7 cellular contexts compared by ENCODE assay signal in the genomic region with DNA sequence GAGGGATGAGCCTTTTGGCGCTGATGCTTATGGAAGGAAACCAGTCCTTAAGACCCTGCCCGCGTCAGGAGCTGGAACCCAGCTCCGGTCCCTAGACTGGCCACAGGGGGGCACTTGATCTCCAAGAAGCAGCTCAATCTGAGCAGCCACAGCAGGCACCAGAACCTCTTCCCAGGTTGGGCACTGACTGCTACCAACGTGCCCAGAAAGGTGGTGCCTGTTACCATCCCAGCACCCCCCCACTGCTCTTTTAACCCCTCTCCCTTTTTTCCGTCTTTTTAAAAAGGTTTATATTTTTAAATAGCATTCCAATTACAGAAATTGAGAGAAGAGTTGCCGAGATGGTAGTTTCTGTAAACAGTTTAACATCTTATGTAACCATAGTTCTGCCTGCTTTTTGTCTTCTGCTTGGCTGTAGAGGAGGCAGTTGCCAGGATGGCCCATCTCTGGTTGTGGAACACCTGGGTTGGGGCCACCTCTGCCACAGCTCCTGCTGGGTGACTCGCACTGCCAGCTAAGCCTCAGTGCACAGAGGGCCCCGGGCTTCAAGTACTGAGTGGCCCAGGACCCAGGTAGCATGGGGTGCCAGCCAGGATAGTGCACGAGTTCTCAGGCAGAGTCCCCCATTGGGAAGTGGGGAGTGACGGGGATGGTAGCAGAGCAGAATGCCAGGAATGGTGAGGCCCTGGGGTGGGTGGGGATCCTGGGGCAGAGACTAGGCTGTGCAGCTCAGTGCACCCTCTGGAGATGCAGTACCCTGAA.
DNase-seq lines count a peak whose midpoint lies in the region; ATAC-seq and TF ChIP-seq lines count a peak whose summit lies in the region.

No MANE protein-coding gene starts in this region.

- H3K36me3 Mint-ChIP-seq in activated naive CD8-positive, alpha-beta T cell treated with anti-CD3 and anti-CD28 coated beads, Interleukin-2, amount 10 ng/mL, durations not matched to agents 7 days and 5 days = peaks cover 5% of the 10 kb centered on the region

- H3K4me3 Mint-ChIP-seq in activated naive CD8-positive, alpha-beta T cell treated with anti-CD3 and anti-CD28 coated beads, Interleukin-2, amount 10 ng/mL, durations not matched to agents 7 days and 5 days = no peak overlapping the region

- H3K27me3 ChIP-seq in heart left ventricle = no peaks in the 10 kb centered on the region

- H3K9me3 ChIP-seq in SK-N-MC (ENCODE audit: low read depth, low read length) = no peaks in the 10 kb centered on the region
- no peaks in the 10 kb centered on the region for H3K9me3 ChIP-seq in heart left ventricle

- H3K27ac ChIP-seq in SK-N-MC (no peak overlapping the region), heart left ventricle (peak overlapping the region in 7 of 12 donors; percentile 6 to 90 (median 79))

- POLR2A ChIA-PET in activated naive CD8-positive, alpha-beta T cell treated with anti-CD3 and anti-CD28 coated beads, Interleukin-2, amount 10 ng/mL, durations not matched to agents 7 days and 5 days (lab: Charles Lee) = interaction anchor here (0.6 to 1.0 kb wide), 2 partner anchors 123 to 486 kb away, joined by 3 to 4 read pairs; no protein-coding TSS in a partner anchor

- DNase-seq in SK-N-MC (ENCODE audit: low read depth, low spot score) (peak; percentile 18), heart left ventricle (peak in 4 of 5 donors; percentile 54 to 68 (median 60)), putamen (ENCODE audit: low spot score) (peak; percentile 49), DMS79 (lab: John Stamatoyannopoulos, UW) (no peak)
- DNase-seq in activated naive CD8-positive, alpha-beta T cell treated with anti-CD3 and anti-CD28 coated beads, Interleukin-2, amount 10 ng/mL, durations not matched to agents 7 days and 5 days = peak; percentile 68

- TF ChIP-seq CTCF in GM12872 (IDR thresholded peaks at IDR 0.05; ENCODE audit: insufficient read depth, low read depth, low read length) = peak; percentile 86
- peak; percentile 55 to 75 (median 64) for TF ChIP-seq CTCF in heart left ventricle (IDR thresholded peaks at IDR 0.05)

- TF ChIP-seq POLR2A in heart left ventricle (IDR thresholded peaks at IDR 0.05) = no peak

- intact Hi-C loops in heart left ventricle (cut with DNase I) = loop anchor here in 9 of 10 donors (2.0 to 10.0 kb wide), 7 partner anchors 55 to 475 kb away; partner anchors contain the start of genes CYSTM1 (in 5 of the 9) and HBEGF (in 1 of the 9)

- H3K36me3 ChIP-seq in SK-N-MC (ENCODE audit: insufficient read depth, low read length) (peaks cover 12% of the 10 kb centered on the region), heart left ventricle (peaks cover 0 to 14% (median 12%) of the 10 kb centered on the region in 9 donors)

- H3K27me3 Mint-ChIP-seq in activated naive CD8-positive, alpha-beta T cell treated with anti-CD3 and anti-CD28 coated beads, Interleukin-2, amount 10 ng/mL, durations not matched to agents 7 days and 5 days = no peaks in the 10 kb centered on the region

- ATAC-seq in HG03097 (IDR thresholded peaks at IDR 0.05; ENCODE audit: low FRiP score, unreplicated experiment) (peak; percentile 72), heart left ventricle (peak in 2 of 4 donors; percentile 29 to 30)
- ATAC-seq in activated naive CD8-positive, alpha-beta T cell treated with anti-CD3 and anti-CD28 coated beads, Interleukin-2, amount 10 ng/mL, durations not matched to agents 7 days and 5 days (ENCODE audit: low read depth) = peak; percentile 76

- H3K9ac ChIP-seq in SK-N-MC (ENCODE audit: insufficient read length) = no peak overlapping the region

- H3K4me1 Mint-ChIP-seq in activated naive CD8-positive, alpha-beta T cell treated with anti-CD3 and anti-CD28 coated beads, Interleukin-2, amount 10 ng/mL, durations not matched to agents 7 days and 5 days = peaks cover 8% of the 10 kb centered on the region

- no peak overlapping the region for H3K4me3 ChIP-seq in SK-N-MC
- no peak overlapping the region for H3K4me3 ChIP-seq in heart left ventricle

- 30 to 49% (median 45%) methylated on average over 7 to 11 of the region's 11 CpGs for WGBS in heart left ventricle, 4 donors

- no peaks in the 10 kb centered on the region for H3K9me3 Mint-ChIP-seq in activated naive CD8-positive, alpha-beta T cell treated with anti-CD3 and anti-CD28 coated beads, Interleukin-2, amount 10 ng/mL, durations not matched to agents 7 days and 5 days

- H3K27ac Mint-ChIP-seq in activated naive CD8-positive, alpha-beta T cell treated with anti-CD3 and anti-CD28 coated beads, Interleukin-2, amount 10 ng/mL, durations not matched to agents 7 days and 5 days = no peak overlapping the region

- peaks cover 10 to 70% (median 59%) of the 10 kb centered on the region in 12 donors for H3K4me1 ChIP-seq in heart left ventricle
